40 cellular contexts compared by ENCODE assay signal in genomic region chrX:139982856-139983255, GRCh38. TPM values are rescaled to one million over a fixed set of nuclear protein-coding genes. Genes with fewer than 3 reads are reported as not detected.
"Had no signal": no experiment of that assay in that cellular context is flagged by ENCODE, and none has a peak within 500 bp of the region (broad histone marks: within the 10 kb centered on the region; RNA-seq: fewer than 3 reads in every experiment).

No MANE protein-coding gene starts in this region.

- H3K36me3 ChIP-seq: adrenal gland, ascending aorta, brain microvascular endothelial cell, breast epithelium had no signal

- DNase-seq: activated B cell treated with CpG ODN at 0.5 μM for 24 hours; activated CD4-positive, alpha-beta memory T cell treated with anti-CD3 and anti-CD28 coated beads for 36 hours; activated CD4-positive, alpha-beta T cell treated with anti-CD3 and anti-CD28 coated beads for 4 hours; activated CD4-positive, alpha-beta T cell treated with anti-CD3 and anti-CD28 coated beads, Interleukin-2, amount 10 ng/mL, durations not matched to agents 24 days and 14 days; activated CD4-positive, alpha-beta T cell treated with anti-CD3 and anti-CD28 coated beads, Interleukin-2, amount 50 U/mL, for 1 hour; activated CD4-positive, alpha-beta T cell treated with anti-CD3 and anti-CD28 coated beads, Interleukin-2, amount 50 U/mL, for 4 hours; activated CD4-positive, CD25-positive, alpha-beta regulatory T cell treated with anti-CD3 and anti-CD28 coated beads, Interleukin-2, amount 50 U/mL, for 72 hours; activated CD8-positive, alpha-beta memory T cell treated with anti-CD3 and anti-CD28 coated beads, Interleukin-2, amount 50 U/mL, for 4 hours; activated CD8-positive, alpha-beta T cell treated with anti-CD3 and anti-CD28 coated beads for 36 hours; activated effector memory CD4-positive, alpha-beta T cell treated with anti-CD3 and anti-CD28 coated beads, Interleukin-2, amount 50 U/mL, for 16 hours; activated gamma-delta T cell treated with Interleukin-2 at 50 U/mL for 16 hours; activated naive CD4-positive, alpha-beta T cell; activated naive CD4-positive, alpha-beta T cell treated with anti-CD3 and anti-CD28 coated beads for 36 hours; activated naive CD4-positive, alpha-beta T cell treated with anti-CD3 and anti-CD28 coated beads, Interleukin-2, amount 50 U/mL, for 16 hours; activated naive CD8-positive, alpha-beta T cell treated with anti-CD3 and anti-CD28 coated beads for 36 hours; activated T-cell treated with anti-CD3 and anti-CD28 coated beads for 4 hours; activated T-cell treated with anti-CD3 and anti-CD28 coated beads, Interleukin-2, amount 50 U/mL, for 1 hour; activated T-cell treated with anti-CD3 and anti-CD28 coated beads, Interleukin-2, amount 50 U/mL, for 4 hours; activated T-cell treated with anti-CD3 and anti-CD28 coated beads, Interleukin-2, amount 50 U/mL, for 72 hours; adrenal gland; amniotic stem cell; anterior cingulate cortex; body of pancreas; brain microvascular endothelial cell; central memory CD4-positive, alpha-beta T cell; SW 1271; T-helper 1 cell; T-helper 2 cell; T-helper 9 cell had no signal

- H3K27me3 ChIP-seq: adrenal gland, ascending aorta, body of pancreas, brain microvascular endothelial cell, breast epithelium had no signal

- FAIRE-seq: TTC549 had no signal

- H3K9me3 ChIP-seq: adrenal gland, ascending aorta, body of pancreas, breast epithelium had no signal

- H3K27ac ChIP-seq: adrenal gland, ascending aorta, body of pancreas, brain microvascular endothelial cell, breast epithelium, VCaP had no signal

- H3K4me3 ChIP-seq: adrenal gland, ascending aorta, body of pancreas, breast epithelium had no signal

- ATAC-seq: activated CD8-positive, alpha-beta T cell treated with anti-CD3 and anti-CD28 coated beads for 36 hours; activated naive CD4-positive, alpha-beta T cell treated with anti-CD3 and anti-CD28 coated beads, Interleukin-2, amount 50 U/mL, for 72 hours; activated T-cell treated with anti-CD3 and anti-CD28 coated beads, Interleukin-2, amount 50 U/mL, for 4 hours; activated T-cell treated with anti-CD3 and anti-CD28 coated beads, Interleukin-2, amount 50 U/mL, for 72 hours; activated T-helper 17 cell treated with anti-CD3 and anti-CD28 coated beads, Interleukin-2, amount 50 U/mL, for 72 hours; body of pancreas had no signal

- H3K4me3 Mint-ChIP-seq: activated B cell treated with CpG ODN at 0.5 μM for 24 hours; activated CD4-positive, alpha-beta memory T cell treated with anti-CD3 and anti-CD28 coated beads for 36 hours; activated CD4-positive, alpha-beta T cell treated with anti-CD3 and anti-CD28 coated beads, Interleukin-2, amount 10 ng/mL, durations not matched to agents 24 days and 14 days; activated CD8-positive, alpha-beta T cell treated with anti-CD3 and anti-CD28 coated beads for 36 hours; activated naive CD4-positive, alpha-beta T cell treated with anti-CD3 and anti-CD28 coated beads for 36 hours; activated naive CD8-positive, alpha-beta T cell treated with anti-CD3 and anti-CD28 coated beads for 36 hours; activated T-cell treated with anti-CD3 and anti-CD28 coated beads, Interleukin-2, amount 50 U/mL, for 4 hours; activated T-cell treated with anti-CD3 and anti-CD28 coated beads, Interleukin-2, amount 50 U/mL, for 72 hours; activated T-helper 1 cell treated with anti-CD3 and anti-CD28 coated beads, Interleukin-12 subunit alpha, Interleukin-12 subunit beta, Interleukin-2, Interleukin-4 antibody, amounts not matched to agents 30 ng/mL and 10 ng/mL and 1 ng/mL, durations not matched to agents 14 hours and 24 hours and 36 hours; activated T-helper 17 cell treated with anti-CD3 and anti-CD28 coated beads, Interleukin-2, amount 50 U/mL, for 72 hours; T-helper 1 cell treated with Interleukin-12 subunit alpha and Interleukin-12 subunit beta and Interleukin-4 antibody, amounts not matched to agents 30 μg/mL and 1 μg/mL, for 36 hours; T-helper 2 cell treated with Interferon-gamma antibody and Interleukin-4, amounts not matched to agents 5 μg/mL and 100 μg/mL, for 36 hours had no signal

- H3K9me3 Mint-ChIP-seq: activated B cell treated with CpG ODN at 0.5 μM for 24 hours; activated CD4-positive, alpha-beta memory T cell treated with anti-CD3 and anti-CD28 coated beads for 36 hours; activated CD4-positive, alpha-beta T cell treated with anti-CD3 and anti-CD28 coated beads, Interleukin-2, amount 10 ng/mL, durations not matched to agents 24 days and 14 days; activated CD8-positive, alpha-beta T cell treated with anti-CD3 and anti-CD28 coated beads for 36 hours; activated naive CD4-positive, alpha-beta T cell treated with anti-CD3 and anti-CD28 coated beads for 36 hours; activated naive CD4-positive, alpha-beta T cell treated with anti-CD3 and anti-CD28 coated beads, Interleukin-2, amount 50 U/mL, for 72 hours; activated naive CD8-positive, alpha-beta T cell treated with anti-CD3 and anti-CD28 coated beads for 36 hours; activated T-cell treated with anti-CD3 and anti-CD28 coated beads, Interleukin-2, amount 50 U/mL, for 4 hours; activated T-cell treated with anti-CD3 and anti-CD28 coated beads, Interleukin-2, amount 50 U/mL, for 72 hours; activated T-helper 1 cell treated with anti-CD3 and anti-CD28 coated beads, Interleukin-12 subunit alpha, Interleukin-12 subunit beta, Interleukin-2, Interleukin-4 antibody, amounts not matched to agents 30 ng/mL and 10 ng/mL and 1 ng/mL, durations not matched to agents 14 hours and 24 hours and 36 hours; activated T-helper 17 cell treated with anti-CD3 and anti-CD28 coated beads, Interleukin-2, amount 50 U/mL, for 72 hours; T-helper 1 cell treated with Interleukin-12 subunit alpha and Interleukin-12 subunit beta and Interleukin-4 antibody, amounts not matched to agents 30 μg/mL and 1 μg/mL, for 36 hours; T-helper 2 cell treated with Interferon-gamma antibody and Interleukin-4, amounts not matched to agents 5 μg/mL and 100 μg/mL, for 36 hours had no signal

- H3K4me1 ChIP-seq: adrenal gland, ascending aorta, body of pancreas, breast epithelium had no signal

- H3K36me3 Mint-ChIP-seq: activated CD4-positive, alpha-beta memory T cell treated with anti-CD3 and anti-CD28 coated beads for 36 hours; activated naive CD4-positive, alpha-beta T cell treated with anti-CD3 and anti-CD28 coated beads, Interleukin-2, amount 50 U/mL, for 72 hours; activated naive CD8-positive, alpha-beta T cell treated with anti-CD3 and anti-CD28 coated beads for 36 hours had no signal

- H3K4me1 Mint-ChIP-seq: activated B cell treated with CpG ODN at 0.5 μM for 24 hours; activated CD4-positive, alpha-beta T cell treated with anti-CD3 and anti-CD28 coated beads, Interleukin-2, amount 10 ng/mL, durations not matched to agents 24 days and 14 days; activated naive CD8-positive, alpha-beta T cell treated with anti-CD3 and anti-CD28 coated beads for 36 hours; activated T-helper 17 cell treated with anti-CD3 and anti-CD28 coated beads, Interleukin-2, amount 50 U/mL, for 72 hours had no signal

- H3K27me3 Mint-ChIP-seq: activated B cell treated with CpG ODN at 0.5 μM for 24 hours; activated CD4-positive, alpha-beta memory T cell treated with anti-CD3 and anti-CD28 coated beads for 36 hours; activated CD4-positive, alpha-beta T cell treated with anti-CD3 and anti-CD28 coated beads, Interleukin-2, amount 10 ng/mL, durations not matched to agents 24 days and 14 days; activated CD8-positive, alpha-beta T cell treated with anti-CD3 and anti-CD28 coated beads for 36 hours; activated naive CD8-positive, alpha-beta T cell treated with anti-CD3 and anti-CD28 coated beads for 36 hours; activated T-helper 17 cell treated with anti-CD3 and anti-CD28 coated beads, Interleukin-2, amount 50 U/mL, for 72 hours had no signal

- H3K27ac Mint-ChIP-seq: activated B cell treated with CpG ODN at 0.5 μM for 24 hours; activated CD4-positive, alpha-beta memory T cell treated with anti-CD3 and anti-CD28 coated beads for 36 hours; activated CD4-positive, alpha-beta T cell treated with anti-CD3 and anti-CD28 coated beads, Interleukin-2, amount 10 ng/mL, durations not matched to agents 24 days and 14 days; activated CD8-positive, alpha-beta T cell treated with anti-CD3 and anti-CD28 coated beads for 36 hours; activated naive CD4-positive, alpha-beta T cell treated with anti-CD3 and anti-CD28 coated beads for 36 hours; activated naive CD4-positive, alpha-beta T cell treated with anti-CD3 and anti-CD28 coated beads, Interleukin-2, amount 50 U/mL, for 72 hours; activated naive CD8-positive, alpha-beta T cell treated with anti-CD3 and anti-CD28 coated beads for 36 hours; activated T-cell treated with anti-CD3 and anti-CD28 coated beads, Interleukin-2, amount 50 U/mL, for 72 hours; activated T-helper 1 cell treated with anti-CD3 and anti-CD28 coated beads, Interleukin-12 subunit alpha, Interleukin-12 subunit beta, Interleukin-2, Interleukin-4 antibody, amounts not matched to agents 30 ng/mL and 10 ng/mL and 1 ng/mL, durations not matched to agents 14 hours and 24 hours and 36 hours; activated T-helper 17 cell treated with anti-CD3 and anti-CD28 coated beads, Interleukin-2, amount 50 U/mL, for 72 hours; T-helper 1 cell treated with Interleukin-12 subunit alpha and Interleukin-12 subunit beta and Interleukin-4 antibody, amounts not matched to agents 30 μg/mL and 1 μg/mL, for 36 hours; T-helper 2 cell treated with Interferon-gamma antibody and Interleukin-4, amounts not matched to agents 5 μg/mL and 100 μg/mL, for 36 hours had no signal

RNA-seq across cellular contexts. Expression of gene CXorf66, which starts 17.5 kb away (rescaled TPM):
- total RNA-seq: activated B cell treated with CpG ODN at 0.5 μM for 24 hours; activated CD4-positive, alpha-beta memory T cell treated with anti-CD3 and anti-CD28 coated beads for 36 hours; activated CD4-positive, alpha-beta T cell treated with anti-CD3 and anti-CD28 coated beads, Interleukin-2, amount 10 ng/mL, durations not matched to agents 24 days and 14 days; activated CD8-positive, alpha-beta memory T cell treated with anti-CD3 and anti-CD28 coated beads for 36 hours; activated CD8-positive, alpha-beta T cell treated with anti-CD3 and anti-CD28 coated beads for 36 hours; activated naive CD4-positive, alpha-beta T cell treated with anti-CD3 and anti-CD28 coated beads for 36 hours; activated naive CD4-positive, alpha-beta T cell treated with anti-CD3 and anti-CD28 coated beads, Interleukin-2, amount 50 U/mL, for 72 hours; activated naive CD8-positive, alpha-beta T cell treated with anti-CD3 and anti-CD28 coated beads for 36 hours; activated T-cell treated with anti-CD3 and anti-CD28 coated beads, Interleukin-2, amount 50 U/mL, for 4 hours; activated T-cell treated with anti-CD3 and anti-CD28 coated beads, Interleukin-2, amount 50 U/mL, for 72 hours; activated T-helper 1 cell treated with anti-CD3 and anti-CD28 coated beads, Interleukin-12 subunit alpha, Interleukin-12 subunit beta, Interleukin-2, Interleukin-4 antibody, amounts not matched to agents 30 ng/mL and 10 ng/mL and 1 ng/mL, durations not matched to agents 14 hours and 24 hours and 36 hours; activated T-helper 17 cell treated with anti-CD3 and anti-CD28 coated beads, Interleukin-2, amount 50 U/mL, for 72 hours; adrenal gland; ascending aorta; body of pancreas; breast epithelium; cardiac septum had no signal
